21 cellular contexts compared by ENCODE assay signal in genomic region chrX:20149326-20149725, GRCh38. TPM values are rescaled to one million over a fixed set of nuclear protein-coding genes. Genes with fewer than 3 reads are reported as not detected.
DNase-seq lines count a peak whose midpoint lies in the region; ATAC-seq, FAIRE-seq and TF ChIP-seq lines count a peak whose summit lies in the region.
"Had no signal": no experiment of that assay in that cellular context is flagged by ENCODE, and none has a peak within 500 bp of the region (broad histone marks: within the 10 kb centered on the region; RNA-seq: fewer than 3 reads in every experiment).

No MANE protein-coding gene starts in this region.

- TF ChIP-seq CTCF in endothelial cell of umbilical vein (IDR thresholded peaks at IDR 0.05; ENCODE audit: extremely low read depth in 1 of 2, insufficient read depth in 1 of 2, low read depth in 1 of 2, low read length in 2 of 2) (no peak), left lung (IDR thresholded peaks at IDR 0.05) (no peak), lung (IDR thresholded peaks at IDR 0.05; ENCODE audit: control extremely low read depth, extremely low read depth) (no peak), transverse colon (IDR thresholded peaks at IDR 0.05) (no peak)

- in situ Hi-C loops in transverse colon (cut with MboI; ENCODE audit: low pct_ligation_motif_present in 1 of 4, low pct_unique_long_range_greater_than_20kb in 1 of 4, low sequenced_read_pairs in 3 of 4), result no loop called here

- FAIRE-seq in endothelial cell of umbilical vein (lab: Jason Lieb, UNC), result peak; percentile 64
- FAIRE-seq: GM12892, GM18507 had no signal

- CTCF ChIA-PET in endothelial cell of umbilical vein (lab: Charles Lee), result no interaction called here

- no peak overlapping the region for H3K9ac ChIP-seq in endothelial cell of umbilical vein (replicated peaks; ENCODE audit: extremely low read depth, insufficient read depth, low read length)
- H3K9ac ChIP-seq: GM23248 had no signal

- H3K9me3 ChIP-seq in endothelial cell of umbilical vein (replicated peaks; ENCODE audit: control insufficient read depth, insufficient read depth, low read length) (no peaks in the 10 kb centered on the region), left lung (no peaks in the 10 kb centered on the region), lung (ENCODE audit: control insufficient read depth in 2 of 2, insufficient read depth in 1 of 2, low read length in 1 of 2) (no peaks in the 10 kb centered on the region), transverse colon (no peaks in the 10 kb centered on the region)
- H3K9me3 ChIP-seq: BE2C, HAP-1 had no signal

- H3K27me3 ChIP-seq in endothelial cell of umbilical vein (ENCODE audit: control insufficient read depth in 2 of 2, insufficient read depth in 2 of 2, low read length in 2 of 2) (no peaks in the 10 kb centered on the region), left lung (peaks cover 0 to 4% of the 10 kb centered on the region in 2 donors), lung (ENCODE audit: control insufficient read depth, insufficient read depth) (no peaks in the 10 kb centered on the region), transverse colon (no peaks in the 10 kb centered on the region)
- H3K27me3 ChIP-seq: BE2C had no signal

- peak; percentile 49 for ATAC-seq in left lung
- ATAC-seq in lung (ENCODE audit: insufficient read depth, low FRiP score), result peak; percentile 55
- no peak for ATAC-seq in HG02885 (IDR thresholded peaks at IDR 0.05; ENCODE audit: poor library complexity, unreplicated experiment)

- H3K27ac ChIP-seq in endothelial cell of umbilical vein (ENCODE audit: insufficient read depth, low read depth, low read length) (no peak overlapping the region), left lung (no peak overlapping the region), lung (ENCODE audit: low read depth in 1 of 2, low read length in 1 of 2) (no peak overlapping the region), transverse colon (no peak overlapping the region)
- H3K27ac ChIP-seq: GM23248, HL-60 had no signal

- no peak for TF ChIP-seq EP300 in transverse colon (IDR thresholded peaks at IDR 0.05; ENCODE audit: low read depth)

- WGBS in lung, 2 donors, result 75 to 85% methylated on average over 2 of the region's 2 CpGs
- 66% methylated on average over 2 of the region's 2 CpGs; no CpG with 5 or more reads in 1 of the 2 donors for WGBS in transverse colon (ENCODE audit: low coverage in 1 of 2), 2 donors

- DNase-seq in endothelial cell of umbilical vein (ENCODE audit: low read depth, low spot score) (no peak), left lung (no peak), lung (ENCODE audit: low spot score) (no peak), NCI-H2171 treated with DMSO at 0.1 percent for 48 hours (lab: John Stamatoyannopoulos, UW) (no peak), transverse colon (no peak)
- DNase-seq: ACHN; BE2C; C1 segment of cervical spinal cord; CD4-positive, CD25-positive, alpha-beta regulatory T cell; CD8-positive, alpha-beta memory T cell; COR-L47; DMS79; GDM1; GM23248; IMR-90 had no signal

- no peak overlapping the region for H2AFZ ChIP-seq in endothelial cell of umbilical vein (ENCODE audit: low read depth, low read length)
- H2AFZ ChIP-seq: GM23248 had no signal

- H4K20me1 ChIP-seq in endothelial cell of umbilical vein (replicated peaks; ENCODE audit: control insufficient read depth, extremely low read depth, insufficient read depth, low read length), result no peaks in the 10 kb centered on the region

- no TSS peak for BruUV-seq in endothelial cell of umbilical vein (replicated peaks; lab: Mats Ljungman, UMichigan)

- H3K4me3 ChIP-seq in endothelial cell of umbilical vein (replicated peaks in 1 of 3; ENCODE audit: insufficient read depth in 1 of 3, low read depth in 1 of 3, low read length in 3 of 3) (no peak overlapping the region), left lung (no peak overlapping the region), lung (no peak overlapping the region), transverse colon (no peak overlapping the region)
- H3K4me3 ChIP-seq: GM23248, HAP-1 had no signal

- intact Hi-C loops in endothelial cell of umbilical vein (cut with micrococcal nuclease) (no loop called here), left lung (cut with DNase I) (no loop called here), transverse colon (cut with DNase I; ENCODE audit: low total_unique reads) (no loop called here)

- TF ChIP-seq POLR2A in endothelial cell of umbilical vein (IDR thresholded peaks at IDR 0.05; ENCODE audit: low read depth, low read length) (no peak), transverse colon (IDR thresholded peaks at IDR 0.05) (no peak)

- H3K4me1 ChIP-seq in endothelial cell of umbilical vein (ENCODE audit: control insufficient read depth, extremely low read depth, insufficient read depth, low read length), result peaks cover 7% of the 10 kb centered on the region
- H3K4me1 ChIP-seq in left lung, result no peaks in the 10 kb centered on the region
- H3K4me1 ChIP-seq in lung (ENCODE audit: control insufficient read depth in 2 of 2, insufficient read depth in 2 of 2, low read length in 2 of 2), result no peaks in the 10 kb centered on the region
- H3K4me1 ChIP-seq in transverse colon, result no peaks in the 10 kb centered on the region
- H3K4me1 ChIP-seq: BE2C, HAP-1 had no signal

- H3K36me3 ChIP-seq in endothelial cell of umbilical vein (ENCODE audit: control insufficient read depth in 2 of 2, extremely low read depth in 1 of 2, insufficient read depth in 2 of 2, low read length in 2 of 2) (peaks cover 0 to 3% of the 10 kb centered on the region in 2 experiments), left lung (peaks cover 0 to 30% of the 10 kb centered on the region in 2 donors), lung (ENCODE audit: control insufficient read depth in 2 of 2, insufficient read depth in 2 of 2, low read length in 2 of 2) (no peaks in the 10 kb centered on the region), transverse colon (peaks cover 0 to 2% (median 0%) of the 10 kb centered on the region in 4 donors)
- H3K36me3 ChIP-seq: BE2C had no signal

- dilution Hi-C loops in endothelial cell of umbilical vein (cut with MboI; ENCODE audit: extremely low pct_ligation_motif_present, low sequenced_read_pairs), result no loop called here

- no peak overlapping the region for H3K4me2 ChIP-seq in endothelial cell of umbilical vein (ENCODE audit: insufficient read depth, low read length)

- POLR2A ChIA-PET in endothelial cell of umbilical vein (lab: Charles Lee), result no interaction called here

- no peaks in the 10 kb centered on the region for H3K79me2 ChIP-seq in endothelial cell of umbilical vein (ENCODE audit: control insufficient read depth, insufficient read depth, low read length)

- no peaks in the 10 kb centered on the region for H3K9me1 ChIP-seq in endothelial cell of umbilical vein (replicated peaks; ENCODE audit: control insufficient read depth, extremely low read depth, insufficient read depth, low read length)

TF ChIP-seq in endothelial cell of umbilical vein, 7 proteins besides CTCF, POLR2A, EP300 and RAD21:
- TF ChIP-seq FOS (IDR thresholded peaks at IDR 0.05; ENCODE audit: borderline replicate concordance, insufficient read depth, low read length) (no peak), MYC (IDR thresholded peaks at IDR 0.05; ENCODE audit: low read depth, low read length) (no peak), MAX (IDR thresholded peaks at IDR 0.05; ENCODE audit: insufficient read depth, insufficient read length) (no peak), EZH2 (IDR thresholded peaks at IDR 0.05; ENCODE audit: borderline replicate concordance, low read depth, low read length, severe bottlenecking) (no peak)

RNA-seq across cellular contexts. Expression of gene EIF1AX, which starts 7.7 kb away (rescaled TPM):
- total RNA-seq in endothelial cell of umbilical vein (89.4 and 94.7 TPM in 2 replicates), left lung (10 to 100 TPM; 87.4 to 97.2 TPM), lung (100 to 1,000 TPM in 1 of 2 donors, 10 to 100 TPM in 1; 56.4 to 104 TPM), transverse colon (10 to 100 TPM; 10.7 to 45.9 (median 19.9) TPM)
- polyA plus RNA-seq in endothelial cell of umbilical vein (7.9 and 12.8 TPM in 2 replicates), lung (10 to 100 TPM; 37.3 to 39.2 TPM)
- 24.1 and 28.8 TPM in 2 replicates for polyA plus RNA-seq in endothelial cell of umbilical vein (2011; cell fraction: cytosol; rRNA removed)
- polyA plus RNA-seq in endothelial cell of umbilical vein (2011; cell fraction: nucleus; rRNA removed), result 8.8 and 19.4 TPM in 2 replicates
- 51.0 and 84.9 TPM in 2 replicates for polyA plus RNA-seq in endothelial cell of umbilical vein (2012)
- polyA minus RNA-seq in endothelial cell of umbilical vein, result 5.8 and 6.3 TPM in 2 replicates
- polyA minus RNA-seq in endothelial cell of umbilical vein (2011; cell fraction: cytosol; rRNA and poly(A)+ RNA removed), result 157 TPM
- 10.6 and 11.1 TPM in 2 replicates for polyA minus RNA-seq in endothelial cell of umbilical vein (2011; cell fraction: nucleus; rRNA and poly(A)+ RNA removed)

RNA-seq across cellular contexts. Expression of gene MAP7D2, which starts 32.6 kb away (rescaled TPM):
- 0.15 and 0.18 TPM in 2 replicates for total RNA-seq in endothelial cell of umbilical vein
- polyA plus RNA-seq in endothelial cell of umbilical vein, result 0.03 and 0.08 TPM in 2 replicates
- polyA plus RNA-seq in endothelial cell of umbilical vein (2011; cell fraction: cytosol; rRNA removed), result 0.07 and 0.08 TPM in 2 replicates
- polyA plus RNA-seq in endothelial cell of umbilical vein (2011; cell fraction: nucleus; rRNA removed), result 0.25 and 0.45 TPM in 2 replicates
- polyA plus RNA-seq in endothelial cell of umbilical vein (2012), result 0.22 and 0.46 TPM in 2 replicates
- polyA minus RNA-seq in endothelial cell of umbilical vein, result not detected in 2 replicates
- polyA minus RNA-seq in endothelial cell of umbilical vein (2011; cell fraction: cytosol; rRNA and poly(A)+ RNA removed), result not detected
- 0.24 TPM in 1 of 2 replicates, not detected in the other for polyA minus RNA-seq in endothelial cell of umbilical vein (2011; cell fraction: nucleus; rRNA and poly(A)+ RNA removed)
- 1 to 10 TPM in 1 of 2 donors, under 1 TPM in 1; 0.45 to 1.5 TPM for total RNA-seq in left lung
- under 1 TPM; 0.37 to 0.64 TPM for total RNA-seq in lung
- polyA plus RNA-seq in lung, result under 1 TPM; 0.49 to 0.75 TPM
- total RNA-seq in transverse colon, result 1 to 10 TPM in 3 of 4 donors, not detected in 1; 2.1 to 4.4 (median 2.2) TPM
- total RNA-seq: HT1080 had no signal
